Comparison of ENCODE assay signal across 8 cellular contexts in the genomic region with DNA sequence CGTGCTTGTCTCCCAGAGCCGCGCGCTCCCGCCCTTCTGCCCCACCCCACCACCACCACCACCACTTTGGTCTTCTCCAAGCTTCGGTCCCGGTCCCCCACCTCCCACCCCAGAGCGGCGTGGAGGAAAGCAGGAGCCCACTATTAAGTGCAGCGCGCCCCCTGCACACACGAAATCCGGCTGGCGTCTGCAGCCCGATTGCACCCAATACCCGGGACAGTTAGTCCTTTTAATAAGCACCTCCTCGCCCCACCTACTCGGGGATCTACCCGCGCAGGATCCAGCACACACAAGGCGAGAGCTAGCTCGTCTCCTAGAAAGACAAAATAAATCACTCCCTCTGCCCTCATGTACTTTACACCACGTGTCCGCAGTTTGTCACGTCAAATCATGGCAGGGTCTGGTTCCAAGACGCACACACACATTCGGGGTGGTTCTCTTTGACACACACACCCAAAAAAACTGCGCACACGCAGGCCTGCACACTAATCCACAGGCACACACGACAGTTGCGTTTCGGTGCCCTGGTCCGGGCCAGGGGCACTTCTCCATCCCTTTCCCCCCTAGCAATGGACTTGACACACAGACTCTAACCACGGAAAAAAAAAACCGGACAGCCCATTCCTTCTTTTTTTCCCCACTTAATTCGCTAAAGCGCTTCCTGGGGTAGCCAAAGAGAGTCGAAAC. TPM values are rescaled to one million over a fixed set of nuclear protein-coding genes. Genes with fewer than 3 reads are reported as not detected.
DNase-seq lines count a peak whose midpoint lies in the region; ATAC-seq and TF ChIP-seq lines count a peak whose summit lies in the region.

No MANE protein-coding gene starts in this region.

- ATAC-seq in HG03159 (IDR thresholded peaks at IDR 0.05; ENCODE audit: unreplicated experiment) (peak; percentile 36), WTC11 (no peak), GM19328 (IDR thresholded peaks at IDR 0.05; ENCODE audit: unreplicated experiment) (no peak)

- peak overlapping the region; percentile 92 for H3K4me3 Mint-ChIP-seq in WTC11
- peak overlapping the region; percentile 85 for H3K4me3 Mint-ChIP-seq in dendritic cell treated with granulocyte-macrophage colony-stimulating factor and Interleukin-4, amounts not matched to agents 40 ng/mL and 50 ng/mL, for 4 days

- H3K36me3 ChIP-seq in stomach smooth muscle (ENCODE audit: control insufficient read depth in 2 of 2, insufficient read depth in 2 of 2, low read length in 2 of 2) = no peaks in the 10 kb centered on the region

- DNase-seq in NCI-H187 treated with DMSO at 0.1 percent for 48 hours (lab: John Stamatoyannopoulos, UW) (peak; percentile 4), NCI-H187 (lab: John Stamatoyannopoulos, UW) (no peak), WTC11 (ENCODE audit: low spot score) (no peak), mucosa of gallbladder (ENCODE audit: low spot score) (peak; percentile 29)

- H3K9me3 ChIP-seq in stomach smooth muscle (ENCODE audit: control insufficient read depth in 2 of 2, low read length in 2 of 2) = no peaks in the 10 kb centered on the region

- H3K9ac ChIP-seq in stomach smooth muscle (ENCODE audit: low read length in 2 of 2) = peak overlapping the region in 1 of 2 donors; percentile 59

- peak overlapping the region; percentile 41 for H3K27ac ChIP-seq in stomach smooth muscle (ENCODE audit: low read length)

- no peaks in the 10 kb centered on the region for H3K9me3 Mint-ChIP-seq in WTC11
- H3K9me3 Mint-ChIP-seq in dendritic cell treated with granulocyte-macrophage colony-stimulating factor and Interleukin-4, amounts not matched to agents 40 ng/mL and 50 ng/mL, for 4 days = no peaks in the 10 kb centered on the region

- no peaks in the 10 kb centered on the region for H3K36me3 Mint-ChIP-seq in WTC11
- peaks cover 29% of the 10 kb centered on the region for H3K36me3 Mint-ChIP-seq in dendritic cell treated with granulocyte-macrophage colony-stimulating factor and Interleukin-4, amounts not matched to agents 40 ng/mL and 50 ng/mL, for 4 days (ENCODE audit: low read depth)

- TF ChIP-seq CTCF in WTC11 (IDR thresholded peaks at IDR 0.05) = no peak

- peaks cover 72% of the 10 kb centered on the region for H3K27me3 Mint-ChIP-seq in WTC11 (ENCODE audit: low read depth)
- peaks cover 55% of the 10 kb centered on the region for H3K27me3 Mint-ChIP-seq in dendritic cell treated with granulocyte-macrophage colony-stimulating factor and Interleukin-4, amounts not matched to agents 40 ng/mL and 50 ng/mL, for 4 days

- H3K27ac Mint-ChIP-seq in WTC11 = peak overlapping the region; percentile 38; the same call in 1 of the 2 replicates
- H3K27ac Mint-ChIP-seq in dendritic cell treated with granulocyte-macrophage colony-stimulating factor and Interleukin-4, amounts not matched to agents 40 ng/mL and 50 ng/mL, for 4 days = peak overlapping the region; percentile 87

- POLR2A ChIA-PET in WTC11 (lab: Charles Lee) = interaction anchor here (0.6 kb wide), 1 partner anchor 21 kb away, joined by 4 read pairs; no protein-coding TSS in a partner anchor

- intact Hi-C loops in dendritic cell treated with granulocyte-macrophage colony-stimulating factor and Interleukin-4, amounts not matched to agents 40 ng/mL and 50 ng/mL, for 4 days (cut with micrococcal nuclease) = loop anchor here (1.0 to 5.0 kb wide), 4 partner anchors 149 to 490 kb away; no protein-coding TSS in a partner anchor

- H3K4me3 ChIP-seq in stomach smooth muscle (ENCODE audit: low read length in 2 of 2) = peak overlapping the region; percentile 70 to 82

- peaks cover 34% of the 10 kb centered on the region for H3K4me1 ChIP-seq in stomach smooth muscle (ENCODE audit: control insufficient read depth, insufficient read depth, low read length)

- peaks cover 40% of the 10 kb centered on the region for H3K4me1 Mint-ChIP-seq in WTC11
- H3K4me1 Mint-ChIP-seq in dendritic cell treated with granulocyte-macrophage colony-stimulating factor and Interleukin-4, amounts not matched to agents 40 ng/mL and 50 ng/mL, for 4 days (ENCODE audit: low read depth) = peaks cover 65% of the 10 kb centered on the region

- H3K27me3 ChIP-seq in stomach smooth muscle (ENCODE audit: control insufficient read depth in 1 of 2, insufficient read depth in 2 of 2, low read length in 2 of 2) = peaks cover 12 to 45% of the 10 kb centered on the region in 2 donors

- CTCF ChIA-PET in WTC11 (lab: Charles Lee) = interaction anchor here (1.0 to 5.6 kb wide), 4 partner anchors 108 to 489 kb away, joined by 4 to 38 read pairs (median 16); no protein-coding TSS in a partner anchor

TF ChIP-seq in WTC11, 78 proteins besides CTCF, POLR2A, EP300 and RAD21:
- TF ChIP-seq TCF7 (CRISPR knock-in tag; IDR thresholded peaks at IDR 0.05; ENCODE audit: low read depth) = no peak
- TF ChIP-seq, protein P1, sequence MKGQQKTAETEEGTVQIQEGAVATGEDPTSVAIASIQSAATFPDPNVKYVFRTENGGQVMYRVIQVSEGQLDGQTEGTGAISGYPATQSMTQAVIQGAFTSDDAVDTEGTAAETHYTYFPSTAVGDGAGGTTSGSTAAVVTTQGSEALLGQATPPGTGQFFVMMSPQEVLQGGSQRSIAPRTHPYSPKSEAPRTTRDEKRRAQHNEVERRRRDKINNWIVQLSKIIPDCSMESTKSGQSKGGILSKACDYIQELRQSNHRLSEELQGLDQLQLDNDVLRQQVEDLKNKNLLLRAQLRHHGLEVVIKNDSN (CRISPR knock-in tag; IDR thresholded peaks at IDR 0.05) = peak; percentile 47; the same call in 1 of the 2 replicates
TF ChIP-seq in WTC11: peak in this region for 1.

RNA-seq across cellular contexts. Expression of a gene that starts 1.6 kb away (rescaled TPM):
- 10.9 to 14.3 TPM (median 12.0 TPM) in 3 replicates for total RNA-seq in WTC11 (2021)
- 19.8 TPM for total RNA-seq in mucosa of gallbladder

Comparison
In these comparisons a context has a peak if more than half of its experiments do, and no peak if none do; other contexts are left out.
1. DNase-seq: peak in NCI-H187 treated with DMSO at 0.1 percent for 48 hours (single experiment) and mucosa of gallbladder (single experiment); none in NCI-H187 (0 of 2) and WTC11 (single experiment).